ENCODE assay signal across 6 cellular contexts in the genomic region with DNA sequence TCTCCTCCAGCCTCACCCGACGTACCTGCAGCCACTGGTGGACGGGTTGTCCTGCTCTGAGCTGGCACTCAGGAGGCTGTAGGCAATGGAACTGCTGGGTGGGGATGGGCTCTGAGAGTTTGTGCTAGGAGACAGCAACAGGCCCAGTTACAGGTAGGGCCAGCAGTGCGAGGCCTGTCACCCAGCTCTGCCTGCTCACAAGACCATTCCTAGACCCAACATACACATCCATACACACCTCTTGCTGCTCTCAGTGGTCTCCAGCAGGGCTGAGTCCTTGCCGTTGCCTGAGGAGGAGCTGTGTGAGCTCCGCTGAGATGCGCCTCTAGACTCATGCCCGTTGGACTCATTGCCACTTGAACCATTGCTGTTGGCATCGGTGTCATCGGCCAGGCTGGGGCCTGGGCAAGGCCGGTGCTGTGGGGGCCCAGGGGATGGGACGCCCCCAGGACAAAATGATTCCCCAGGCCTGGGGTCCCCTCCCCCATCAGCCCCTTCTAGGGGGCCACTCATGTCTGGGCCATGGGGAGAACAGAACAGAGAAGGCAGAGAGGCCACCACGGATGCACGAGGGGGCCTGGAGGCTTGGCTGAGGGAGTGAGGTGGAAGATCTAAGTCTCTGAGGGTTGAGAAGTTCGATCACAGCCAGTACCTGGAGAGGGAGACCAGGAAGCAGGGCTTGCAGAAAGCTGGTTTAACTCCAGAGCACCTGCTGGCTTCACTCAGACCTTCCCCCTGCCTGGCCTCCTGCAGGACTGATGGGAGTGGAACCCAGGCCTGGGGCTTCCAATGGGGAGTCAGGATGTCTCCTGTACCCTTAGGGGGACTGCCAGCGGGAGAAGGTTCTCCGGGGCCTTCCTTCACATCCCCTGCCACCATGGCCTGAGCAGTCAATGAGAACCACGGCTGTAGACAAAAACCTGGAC.
DNase-seq lines count a peak whose midpoint lies in the region; ATAC-seq and TF ChIP-seq lines count a peak whose summit lies in the region.

No MANE protein-coding gene starts in this region.

- DNase-seq in AG09309 (ENCODE audit: low read depth) (no peak), iris pigment epithelial cell (ENCODE audit: low read depth) (peak; percentile 17), C1 segment of cervical spinal cord (lab: John Stamatoyannopoulos, UW) (no peak)

- H3K79me2 ChIP-seq in OCI-LY1 (ENCODE audit: insufficient read depth, low read length): no peaks in the 10 kb centered on the region

- peak overlapping the region; percentile 36 for H3K27ac ChIP-seq in OCI-LY1 (ENCODE audit: low read depth, low read length, poor library complexity, severe bottlenecking)

- peak overlapping the region; percentile 45; the same call in 1 of the 2 replicates for H3K9ac ChIP-seq in OCI-LY1 (ENCODE audit: low read length)

- peaks cover 36% of the 10 kb centered on the region for H3K36me3 ChIP-seq in OCI-LY1 (ENCODE audit: insufficient read depth, low read length)

- ATAC-seq in GM18907 (IDR thresholded peaks at IDR 0.05; ENCODE audit: unreplicated experiment) (no peak), GM19463 (IDR thresholded peaks at IDR 0.05; ENCODE audit: unreplicated experiment) (no peak)

- peaks cover 45% of the 10 kb centered on the region for H3K4me1 ChIP-seq in OCI-LY1 (ENCODE audit: insufficient read depth, low read length, severe bottlenecking)

- H3F3A ChIP-seq in OCI-LY1 (ENCODE audit: insufficient read depth, low read length): no peaks in the 10 kb centered on the region

- no peaks in the 10 kb centered on the region for H3K9me2 ChIP-seq in OCI-LY1 (ENCODE audit: low read depth, low read length)

- no peaks in the 10 kb centered on the region for H3K9me3 ChIP-seq in OCI-LY1 (ENCODE audit: low read length)

- TF ChIP-seq CTCF in AG09309 (IDR thresholded peaks at IDR 0.05; ENCODE audit: control insufficient read depth, insufficient read depth, low read depth, low read length, missing control alignments) (no peak), OCI-LY1 (IDR thresholded peaks at IDR 0.05; ENCODE audit: low read length) (no peak)

- H4K20me1 ChIP-seq in OCI-LY1 (ENCODE audit: insufficient read depth, low read length): no peaks in the 10 kb centered on the region

- peak overlapping the region; percentile 75 for H3K4me3 ChIP-seq in AG09309 (ENCODE audit: control insufficient read depth, low read depth, low read length)
- peak overlapping the region; percentile 70 for H3K4me3 ChIP-seq in OCI-LY1 (ENCODE audit: low read depth, low read length, poor library complexity, severe bottlenecking)

- H2AFZ ChIP-seq in OCI-LY1 (ENCODE audit: low read length): no peak overlapping the region

- H3K27me3 ChIP-seq in OCI-LY1 (ENCODE audit: insufficient read depth, low read length): no peaks in the 10 kb centered on the region

- peak overlapping the region; percentile 77 for H3K4me2 ChIP-seq in OCI-LY1 (ENCODE audit: low read length)
